Comparison of ENCODE assay signal across 1 cellular context in genomic region chr14:39203659-39204606, GRCh38.
A peak's percentile ranks its signal among the peaks of the same experiment; 100 is the strongest.
TF ChIP-seq lines count a peak whose summit lies in the region.

No MANE protein-coding gene starts in this region.

TF ChIP-seq in HepG2, 621 proteins besides CTCF, POLR2A, EP300 and RAD21 (continued from another document and continues in another):
- TF ChIP-seq, protein P1, sequence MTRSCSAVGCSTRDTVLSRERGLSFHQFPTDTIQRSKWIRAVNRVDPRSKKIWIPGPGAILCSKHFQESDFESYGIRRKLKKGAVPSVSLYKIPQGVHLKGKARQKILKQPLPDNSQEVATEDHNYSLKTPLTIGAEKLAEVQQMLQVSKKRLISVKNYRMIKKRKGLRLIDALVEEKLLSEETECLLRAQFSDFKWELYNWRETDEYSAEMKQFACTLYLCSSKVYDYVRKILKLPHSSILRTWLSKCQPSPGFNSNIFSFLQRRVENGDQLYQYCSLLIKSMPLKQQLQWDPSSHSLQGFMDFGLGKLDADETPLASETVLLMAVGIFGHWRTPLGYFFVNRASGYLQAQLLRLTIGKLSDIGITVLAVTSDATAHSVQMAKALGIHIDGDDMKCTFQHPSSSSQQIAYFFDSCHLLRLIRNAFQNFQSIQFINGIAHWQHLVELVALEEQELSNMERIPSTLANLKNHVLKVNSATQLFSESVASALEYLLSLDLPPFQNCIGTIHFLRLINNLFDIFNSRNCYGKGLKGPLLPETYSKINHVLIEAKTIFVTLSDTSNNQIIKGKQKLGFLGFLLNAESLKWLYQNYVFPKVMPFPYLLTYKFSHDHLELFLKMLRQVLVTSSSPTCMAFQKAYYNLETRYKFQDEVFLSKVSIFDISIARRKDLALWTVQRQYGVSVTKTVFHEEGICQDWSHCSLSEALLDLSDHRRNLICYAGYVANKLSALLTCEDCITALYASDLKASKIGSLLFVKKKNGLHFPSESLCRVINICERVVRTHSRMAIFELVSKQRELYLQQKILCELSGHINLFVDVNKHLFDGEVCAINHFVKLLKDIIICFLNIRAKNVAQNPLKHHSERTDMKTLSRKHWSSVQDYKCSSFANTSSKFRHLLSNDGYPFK (CRISPR knock-in tag; IDR thresholded peaks at IDR 0.05; ENCODE audit: borderline replicate concordance): no peak
- TF ChIP-seq SOX6 (IDR thresholded peaks at IDR 0.05) (no peak), SOX6 (CRISPR knock-in tag; IDR thresholded peaks at IDR 0.05) (peak; percentile 15; the same call in 1 of the 2 replicates), ZNF451 (CRISPR knock-in tag; IDR thresholded peaks at IDR 0.05) (no peak), ZNF710 (CRISPR knock-in tag; IDR thresholded peaks at IDR 0.05; ENCODE audit: borderline replicate concordance) (peak; percentile 23; the same call in 1 of the 2 replicates), KDM5B (CRISPR knock-in tag; IDR thresholded peaks at IDR 0.05; ENCODE audit: borderline replicate concordance) (no peak), GATA4 (IDR thresholded peaks at IDR 0.05; ENCODE audit: borderline replicate concordance, low read depth) (no peak), ATF7 (IDR thresholded peaks at IDR 0.05) (no peak), ATF7 (CRISPR knock-in tag; IDR thresholded peaks at IDR 0.05) (no peak), ZIK1 (CRISPR knock-in tag; IDR thresholded peaks at IDR 0.05; ENCODE audit: borderline replicate concordance, low read depth) (0 out of 2 replicates have a peak, but pooled peaks have one; percentile 45), AHR (CRISPR knock-in tag; IDR thresholded peaks at IDR 0.05) (no peak), MXD1 (CRISPR knock-in tag; IDR thresholded peaks at IDR 0.05) (peak; percentile 9; the same call in 1 of the 2 replicates), ZNF580 (CRISPR knock-in tag; IDR thresholded peaks at IDR 0.05; ENCODE audit: borderline replicate concordance, low read depth) (0 out of 2 replicates have a peak, but pooled peaks have one; percentile 22), ZNF331 (CRISPR knock-in tag; IDR thresholded peaks at IDR 0.05) (no peak), ZNF574 (CRISPR knock-in tag; IDR thresholded peaks at IDR 0.05) (peak; percentile 40; the same call in 1 of the 2 replicates), ZNF224 (CRISPR knock-in tag; IDR thresholded peaks at IDR 0.05) (no peak), KDM2A (CRISPR knock-in tag; IDR thresholded peaks at IDR 0.05; ENCODE audit: borderline replicate concordance, low read depth) (peak; percentile 12), CBFB (CRISPR knock-in tag; IDR thresholded peaks at IDR 0.05) (no peak), ATRX (CRISPR knock-in tag; IDR thresholded peaks at IDR 0.05; ENCODE audit: borderline replicate concordance) (no peak), FOXK1 (CRISPR knock-in tag; IDR thresholded peaks at IDR 0.05; ENCODE audit: borderline replicate concordance, low read depth) (no peak), ZNF460 (CRISPR knock-in tag; IDR thresholded peaks at IDR 0.05; ENCODE audit: borderline replicate concordance) (no peak), NFE2L2 (IDR thresholded peaks at IDR 0.05; ENCODE audit: low read length) (peak; percentile 86), SP1 (IDR thresholded peaks at IDR 0.05) (no peak), SP1 (CRISPR knock-in tag; IDR thresholded peaks at IDR 0.05) (no peak), ZNF354B (CRISPR knock-in tag; IDR thresholded peaks at IDR 0.05) (no peak), ZNF891 (CRISPR knock-in tag; IDR thresholded peaks at IDR 0.05) (no peak), NR2F1 (CRISPR knock-in tag; IDR thresholded peaks at IDR 0.05) (peak in 1 of 2 experiments; percentile 59; a peak in 2 of 4 replicates), NR2F2 (IDR thresholded peaks at IDR 0.05; ENCODE audit: borderline replicate concordance, low read depth) (no peak), NFATC3 (CRISPR knock-in tag; IDR thresholded peaks at IDR 0.05) (no peak), TBP (CRISPR knock-in tag; IDR thresholded peaks at IDR 0.05) (no peak), ZNF543 (CRISPR knock-in tag; IDR thresholded peaks at IDR 0.05) (no peak), ZNF558 (CRISPR knock-in tag; IDR thresholded peaks at IDR 0.05; ENCODE audit: borderline replicate concordance) (no peak), GPN1 (CRISPR knock-in tag; IDR thresholded peaks at IDR 0.05; ENCODE audit: borderline replicate concordance) (no peak), SSRP1 (CRISPR knock-in tag; IDR thresholded peaks at IDR 0.05) (no peak), JUND (CRISPR knock-in tag; IDR thresholded peaks at IDR 0.05) (no peak), MXD3 (CRISPR knock-in tag; IDR thresholded peaks at IDR 0.05) (no peak), ZNF3 (CRISPR knock-in tag; IDR thresholded peaks at IDR 0.05) (no peak), GZF1 (CRISPR knock-in tag; IDR thresholded peaks at IDR 0.05) (no peak), ZNF766 (CRISPR knock-in tag; IDR thresholded peaks at IDR 0.05; ENCODE audit: borderline replicate concordance) (no peak), RARA (CRISPR knock-in tag; IDR thresholded peaks at IDR 0.05) (peak; percentile 26; the same call in 1 of the 2 replicates), ZNF605 (CRISPR knock-in tag; IDR thresholded peaks at IDR 0.05) (no peak), KAT8 (CRISPR knock-in tag; IDR thresholded peaks at IDR 0.05) (0 out of 2 replicates have a peak, but pooled peaks have one; percentile 35), RAD51 (IDR thresholded peaks at IDR 0.05; ENCODE audit: borderline replicate concordance) (no peak)
- TF ChIP-seq, protein P2, sequence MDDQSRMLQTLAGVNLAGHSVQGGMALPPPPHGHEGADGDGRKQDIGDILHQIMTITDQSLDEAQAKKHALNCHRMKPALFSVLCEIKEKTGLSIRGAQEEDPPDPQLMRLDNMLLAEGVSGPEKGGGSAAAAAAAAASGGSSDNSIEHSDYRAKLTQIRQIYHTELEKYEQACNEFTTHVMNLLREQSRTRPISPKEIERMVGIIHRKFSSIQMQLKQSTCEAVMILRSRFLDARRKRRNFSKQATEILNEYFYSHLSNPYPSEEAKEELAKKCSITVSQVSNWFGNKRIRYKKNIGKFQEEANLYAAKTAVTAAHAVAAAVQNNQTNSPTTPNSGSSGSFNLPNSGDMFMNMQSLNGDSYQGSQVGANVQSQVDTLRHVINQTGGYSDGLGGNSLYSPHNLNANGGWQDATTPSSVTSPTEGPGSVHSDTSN (CRISPR knock-in tag; IDR thresholded peaks at IDR 0.05; ENCODE audit: borderline replicate concordance): no peak
- TF ChIP-seq, protein P3, sequence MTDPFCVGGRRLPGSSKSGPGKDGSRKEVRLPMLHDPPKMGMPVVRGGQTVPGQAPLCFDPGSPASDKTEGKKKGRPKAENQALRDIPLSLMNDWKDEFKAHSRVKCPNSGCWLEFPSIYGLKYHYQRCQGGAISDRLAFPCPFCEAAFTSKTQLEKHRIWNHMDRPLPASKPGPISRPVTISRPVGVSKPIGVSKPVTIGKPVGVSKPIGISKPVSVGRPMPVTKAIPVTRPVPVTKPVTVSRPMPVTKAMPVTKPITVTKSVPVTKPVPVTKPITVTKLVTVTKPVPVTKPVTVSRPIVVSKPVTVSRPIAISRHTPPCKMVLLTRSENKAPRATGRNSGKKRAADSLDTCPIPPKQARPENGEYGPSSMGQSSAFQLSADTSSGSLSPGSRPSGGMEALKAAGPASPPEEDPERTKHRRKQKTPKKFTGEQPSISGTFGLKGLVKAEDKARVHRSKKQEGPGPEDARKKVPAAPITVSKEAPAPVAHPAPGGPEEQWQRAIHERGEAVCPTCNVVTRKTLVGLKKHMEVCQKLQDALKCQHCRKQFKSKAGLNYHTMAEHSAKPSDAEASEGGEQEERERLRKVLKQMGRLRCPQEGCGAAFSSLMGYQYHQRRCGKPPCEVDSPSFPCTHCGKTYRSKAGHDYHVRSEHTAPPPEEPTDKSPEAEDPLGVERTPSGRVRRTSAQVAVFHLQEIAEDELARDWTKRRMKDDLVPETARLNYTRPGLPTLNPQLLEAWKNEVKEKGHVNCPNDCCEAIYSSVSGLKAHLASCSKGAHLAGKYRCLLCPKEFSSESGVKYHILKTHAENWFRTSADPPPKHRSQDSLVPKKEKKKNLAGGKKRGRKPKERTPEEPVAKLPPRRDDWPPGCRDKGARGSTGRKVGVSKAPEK (CRISPR knock-in tag; IDR thresholded peaks at IDR 0.05; ENCODE audit: borderline replicate concordance): no peak
- TF ChIP-seq, protein P4, sequence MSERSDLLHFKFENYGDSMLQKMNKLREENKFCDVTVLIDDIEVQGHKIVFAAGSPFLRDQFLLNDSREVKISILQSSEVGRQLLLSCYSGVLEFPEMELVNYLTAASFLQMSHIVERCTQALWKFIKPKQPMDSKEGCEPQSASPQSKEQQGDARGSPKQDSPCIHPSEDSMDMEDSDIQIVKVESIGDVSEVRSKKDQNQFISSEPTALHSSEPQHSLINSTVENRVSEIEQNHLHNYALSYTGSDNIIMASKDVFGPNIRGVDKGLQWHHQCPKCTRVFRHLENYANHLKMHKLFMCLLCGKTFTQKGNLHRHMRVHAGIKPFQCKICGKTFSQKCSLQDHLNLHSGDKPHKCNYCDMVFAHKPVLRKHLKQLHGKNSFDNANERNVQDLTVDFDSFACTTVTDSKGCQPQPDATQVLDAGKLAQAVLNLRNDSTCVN (CRISPR knock-in tag; IDR thresholded peaks at IDR 0.05; ENCODE audit: borderline replicate concordance): no peak
- TF ChIP-seq, protein P5, sequence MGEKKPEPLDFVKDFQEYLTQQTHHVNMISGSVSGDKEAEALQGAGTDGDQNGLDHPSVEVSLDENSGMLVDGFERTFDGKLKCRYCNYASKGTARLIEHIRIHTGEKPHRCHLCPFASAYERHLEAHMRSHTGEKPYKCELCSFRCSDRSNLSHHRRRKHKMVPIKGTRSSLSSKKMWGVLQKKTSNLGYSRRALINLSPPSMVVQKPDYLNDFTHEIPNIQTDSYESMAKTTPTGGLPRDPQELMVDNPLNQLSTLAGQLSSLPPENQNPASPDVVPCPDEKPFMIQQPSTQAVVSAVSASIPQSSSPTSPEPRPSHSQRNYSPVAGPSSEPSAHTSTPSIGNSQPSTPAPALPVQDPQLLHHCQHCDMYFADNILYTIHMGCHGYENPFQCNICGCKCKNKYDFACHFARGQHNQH (CRISPR knock-in tag; IDR thresholded peaks at IDR 0.05): no peak
